In genomic region chrX:110318664-110318968, GRCh38 we compare ENCODE assay signal across 8 cellular contexts. TPM values are rescaled to one million over a fixed set of nuclear protein-coding genes. Genes with fewer than 3 reads are reported as not detected.
DNase-seq lines count a peak whose midpoint lies in the region; ATAC-seq and TF ChIP-seq lines count a peak whose summit lies in the region.

No MANE protein-coding gene starts in this region.

- TF ChIP-seq CTCF in A673 (conservative IDR thresholded peaks at IDR 0.05; ENCODE audit: low read depth, low read length) = no peak

- H3K9me3 ChIP-seq in A673 (ENCODE audit: low read depth, low read length, poor library complexity, severe bottlenecking) (no peaks in the 10 kb centered on the region), MG63 (no peaks in the 10 kb centered on the region)
- no peaks in the 10 kb centered on the region for H3K9me3 ChIP-seq in naive thymus-derived CD4-positive, alpha-beta T cell (ENCODE audit: control insufficient read depth in 2 of 3, low read length in 3 of 3)

- BruUV-seq in A673 (replicated peaks; lab: Mats Ljungman, UMichigan) = no TSS peak

- H3K27ac ChIP-seq in A673 (ENCODE audit: low read depth, low read length, poor library complexity, severe bottlenecking) = no peak overlapping the region
- H3K27ac ChIP-seq in naive thymus-derived CD4-positive, alpha-beta T cell (ENCODE audit: low read depth, low read length) = peak overlapping the region; percentile 92

- H3K4me1 ChIP-seq in A673 (ENCODE audit: insufficient read depth, low read length, poor library complexity, severe bottlenecking) = no peaks in the 10 kb centered on the region
- H3K4me1 ChIP-seq in naive thymus-derived CD4-positive, alpha-beta T cell (ENCODE audit: control insufficient read depth in 2 of 2, insufficient read depth in 2 of 2, low read length in 2 of 2) = peaks cover 0 to 6% of the 10 kb centered on the region in 2 donors

- peak; percentile 19 for ATAC-seq in GM18907 (IDR thresholded peaks at IDR 0.05; ENCODE audit: unreplicated experiment)
- no peak for ATAC-seq in central memory CD8-positive, alpha-beta T cell (replicated peaks; ENCODE audit: extremely low read depth, poor library complexity, severe bottlenecking)
- no peak for ATAC-seq in naive thymus-derived CD4-positive, alpha-beta T cell
- ATAC-seq in activated CD4-positive, CD25-positive, alpha-beta regulatory T cell treated with anti-CD3 and anti-CD28 coated beads, Interleukin-2, amount 50 U/mL, for 24 hours = no peak

- H3K4me3 ChIP-seq in A673 (ENCODE audit: low read depth, low read length, poor library complexity, severe bottlenecking) (peak overlapping the region; percentile 67), MG63 (peak overlapping the region; percentile 72)
- peak overlapping the region; percentile 83 for H3K4me3 ChIP-seq in naive thymus-derived CD4-positive, alpha-beta T cell (ENCODE audit: low read length)

- POLR2A ChIA-PET in A673 (lab: Charles Lee; ENCODE audit: low non-redundant PET) = no interaction called here
- POLR2A ChIA-PET in naive thymus-derived CD4-positive, alpha-beta T cell (lab: Charles Lee) = interaction anchor here (0.7 to 3.7 kb wide), 10 partner anchors 9 to 592 kb away, joined by 3 to 29 read pairs (median 4); partner anchors contain the start of gene ACSL4

- peaks cover 11% of the 10 kb centered on the region for H3K4me1 Mint-ChIP-seq in central memory CD8-positive, alpha-beta T cell
- H3K4me1 Mint-ChIP-seq in naive thymus-derived CD4-positive, alpha-beta T cell = peaks cover 5 to 26% (median 20%) of the 10 kb centered on the region in 7 donors

- no peaks in the 10 kb centered on the region for H3K9me3 Mint-ChIP-seq in central memory CD8-positive, alpha-beta T cell
- H3K9me3 Mint-ChIP-seq in naive thymus-derived CD4-positive, alpha-beta T cell = no peaks in the 10 kb centered on the region

- peak overlapping the region; percentile 93 for H3K27ac Mint-ChIP-seq in central memory CD8-positive, alpha-beta T cell (ENCODE audit: low read depth)
- peak overlapping the region; percentile 87 to 97 (median 94) for H3K27ac Mint-ChIP-seq in naive thymus-derived CD4-positive, alpha-beta T cell

- peaks cover 4% of the 10 kb centered on the region for H3K36me3 Mint-ChIP-seq in central memory CD8-positive, alpha-beta T cell (ENCODE audit: insufficient read depth)
- peaks cover 0 to under 1% (median 0%) of the 10 kb centered on the region in 5 donors for H3K36me3 Mint-ChIP-seq in naive thymus-derived CD4-positive, alpha-beta T cell

- peak overlapping the region; percentile 89 for H3K4me3 Mint-ChIP-seq in central memory CD8-positive, alpha-beta T cell
- H3K4me3 Mint-ChIP-seq in naive thymus-derived CD4-positive, alpha-beta T cell = peak overlapping the region; percentile 88 to 94 (median 93)

- intact Hi-C loops in A673 (cut with micrococcal nuclease; ENCODE audit: unreplicated experiment) = loop anchor here (5.0 kb wide), 2 partner anchors 96 to 156 kb away; no protein-coding TSS in a partner anchor
- intact Hi-C loops in naive thymus-derived CD4-positive, alpha-beta T cell (cut with micrococcal nuclease) = loop anchor here (1.0 to 10.0 kb wide), 13 partner anchors 51 to 1364 kb away; partner anchors contain the start of genes ACSL4 (in 1 of the 2), ALG13 (in 1 of the 2), NXT2 (in 1 of the 2) and TMEM164 (in 1 of the 2)

- H3K27me3 ChIP-seq in A673 (replicated peaks; ENCODE audit: insufficient read depth, low read depth, low read length, poor library complexity) (no peaks in the 10 kb centered on the region), MG63 (no peaks in the 10 kb centered on the region)
- H3K27me3 ChIP-seq in naive thymus-derived CD4-positive, alpha-beta T cell (ENCODE audit: control insufficient read depth in 2 of 2, insufficient read depth in 2 of 2, low read length in 2 of 2) = no peaks in the 10 kb centered on the region

- CTCF ChIA-PET in A673 (lab: Charles Lee) = no interaction called here
- CTCF ChIA-PET in naive thymus-derived CD4-positive, alpha-beta T cell (lab: Charles Lee) = interaction anchor here (1.6 kb wide), 1 partner anchor 49 kb away, joined by 4 read pairs; no protein-coding TSS in a partner anchor

- H3K36me3 ChIP-seq in A673 (ENCODE audit: insufficient read depth, low read length, poor library complexity, severe bottlenecking) (no peaks in the 10 kb centered on the region), MG63 (no peaks in the 10 kb centered on the region)
- peaks cover 0 to 12% (median 0%) of the 10 kb centered on the region in 3 experiments for H3K36me3 ChIP-seq in naive thymus-derived CD4-positive, alpha-beta T cell (ENCODE audit: control insufficient read depth in 2 of 3, insufficient read depth in 3 of 3, low read length in 3 of 3)

- no peaks in the 10 kb centered on the region for H3K27me3 Mint-ChIP-seq in central memory CD8-positive, alpha-beta T cell
- H3K27me3 Mint-ChIP-seq in naive thymus-derived CD4-positive, alpha-beta T cell = peaks cover 0 to 19% (median 0%) of the 10 kb centered on the region in 5 donors

- DNase-seq in A673 (ENCODE audit: low spot score) = no peak
- no peak for DNase-seq in MG63
- no peak for DNase-seq in central memory CD8-positive, alpha-beta T cell (ENCODE audit: low spot score in 2 of 2)
- DNase-seq in naive thymus-derived CD4-positive, alpha-beta T cell = peak in 1 of 9 donors; percentile 32
- no peak for DNase-seq in NCI-H1436 (lab: John Stamatoyannopoulos, UW)
- DNase-seq in activated effector memory CD4-positive, alpha-beta T cell treated with Interleukin-2 at 50 U/mL for 16 hours = no peak

RNA-seq across cellular contexts. Expression of gene AMMECR1, which starts 0.7 kb away (rescaled TPM):
- total RNA-seq in A673 (2021) = 11.6 and 13.0 TPM in 2 replicates
- 9.5 and 11.4 TPM in 2 replicates for total RNA-seq in MG63 (2014; rRNA removed; shearing (Covaris generic); ENCODE audit: low replicate concordance)
- total RNA-seq in naive thymus-derived CD4-positive, alpha-beta T cell = 10 to 100 TPM; 11.6 to 16.7 (median 15.3) TPM
- 1 to 10 TPM; 4.4 to 9.3 TPM for polyA plus RNA-seq in naive thymus-derived CD4-positive, alpha-beta T cell

RNA-seq across cellular contexts. Expression of gene RTL9, which starts 40.0 kb away (rescaled TPM):
- 0.13 and 0.70 TPM in 2 replicates for total RNA-seq in A673 (2021)
- total RNA-seq in MG63 (2014; rRNA removed; shearing (Covaris generic); ENCODE audit: low replicate concordance) = 0.30 and 0.72 TPM in 2 replicates
- not detected for total RNA-seq in naive thymus-derived CD4-positive, alpha-beta T cell
- polyA plus RNA-seq in naive thymus-derived CD4-positive, alpha-beta T cell = not detected
